ENCODE assay signal across 1 cellular context in the genomic region with DNA sequence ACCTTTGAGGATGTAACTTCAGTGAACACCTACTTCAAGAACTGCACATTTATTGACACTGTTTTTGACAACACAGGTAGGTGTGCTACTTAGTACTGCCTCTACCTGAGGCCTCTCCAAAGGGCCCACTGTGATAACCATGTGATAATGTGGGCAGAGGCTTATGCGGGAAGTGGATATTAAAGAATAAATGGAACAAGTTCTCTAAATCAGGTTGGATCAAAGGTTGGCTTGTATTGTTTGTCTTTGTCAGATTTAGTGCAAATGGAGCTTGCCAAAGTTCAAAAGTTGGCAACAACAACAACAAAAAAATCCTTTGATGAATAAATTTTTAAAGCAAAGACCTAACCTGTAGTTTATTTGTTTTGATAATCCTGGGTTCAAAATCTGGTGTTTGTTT.
TF ChIP-seq lines count a peak whose summit lies in the region.

No MANE protein-coding gene starts in this region.

TF ChIP-seq in liver, 16 proteins besides CTCF, POLR2A, EP300 and RAD21 (continued from another document):
- TF ChIP-seq, protein P1, sequence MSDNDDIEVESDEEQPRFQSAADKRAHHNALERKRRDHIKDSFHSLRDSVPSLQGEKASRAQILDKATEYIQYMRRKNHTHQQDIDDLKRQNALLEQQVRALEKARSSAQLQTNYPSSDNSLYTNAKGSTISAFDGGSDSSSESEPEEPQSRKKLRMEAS (IDR thresholded peaks at IDR 0.05): peak; percentile 74
- TF ChIP-seq NR2F2 (IDR thresholded peaks at IDR 0.05) (peak; percentile 41), HNF4G (IDR thresholded peaks at IDR 0.05) (peak; percentile 74), YY1 (IDR thresholded peaks at IDR 0.05) (peak; percentile 78), FOXA2 (IDR thresholded peaks at IDR 0.05) (peak; percentile 34), EGR1 (IDR thresholded peaks at IDR 0.05; ENCODE audit: low read depth in 2 of 2) (peak in 1 of 2 donors; percentile 66), SP1 (IDR thresholded peaks at IDR 0.05) (peak; percentile 95), JUND (IDR thresholded peaks at IDR 0.05) (peak in 1 of 2 donors; percentile 28)
TF ChIP-seq in liver: peak in this region for 13.
